Comparison of ENCODE assay signal across 8 cellular contexts in the genomic region with DNA sequence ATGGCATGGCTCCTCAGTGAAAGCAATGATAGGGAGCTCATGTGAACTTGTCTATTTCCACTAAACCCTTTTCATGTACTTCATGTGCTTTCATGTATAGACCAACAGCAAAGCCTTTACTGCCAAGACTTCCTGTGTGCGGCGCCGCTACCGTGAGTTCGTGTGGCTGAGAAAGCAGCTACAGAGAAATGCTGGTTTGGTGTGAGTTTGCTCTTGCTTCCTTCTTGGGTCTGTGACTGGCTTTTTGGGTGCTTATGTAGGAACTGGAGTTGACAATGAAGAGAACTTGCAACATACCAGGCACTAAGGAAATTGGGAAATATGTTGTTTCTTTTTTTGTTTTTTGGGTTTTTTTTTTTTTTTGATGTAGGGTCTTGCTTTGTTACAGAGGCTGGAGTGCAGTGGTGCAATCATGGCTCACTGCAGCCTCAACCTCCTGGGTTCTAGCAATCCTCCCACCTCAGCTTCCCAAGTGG. TPM values are rescaled to one million over a fixed set of nuclear protein-coding genes. Genes with fewer than 3 reads are reported as not detected.
DNase-seq lines count a peak whose midpoint lies in the region; TF ChIP-seq lines count a peak whose summit lies in the region.

No MANE protein-coding gene starts in this region.

- peaks cover 27 to 49% of the 10 kb centered on the region in 2 donors for H3K36me3 ChIP-seq in ascending aorta

- H3K4me3 ChIP-seq in ascending aorta: no peak overlapping the region

- no peak overlapping the region for H3K27ac ChIP-seq in ascending aorta

- no peaks in the 10 kb centered on the region for H3K9me3 ChIP-seq in ascending aorta

- TF ChIP-seq CTCF in ascending aorta (IDR thresholded peaks at IDR 0.05): no peak

- DNase-seq in MV-4-11 (lab: John Stamatoyannopoulos, UW) (peak; percentile 98), DMS114 treated with DMSO at 0.1 percent for 48 hours (lab: John Stamatoyannopoulos, UW; ENCODE audit: unreplicated experiment) (no peak), SHP77 (lab: John Stamatoyannopoulos, UW) (no peak), ascending aorta (ENCODE audit: low spot score in 2 of 2) (no peak), iPS-NIHi7 (ENCODE audit: extremely low spot score) (no peak)
- peak; percentile 46 for DNase-seq in activated effector memory CD4-positive, alpha-beta T cell treated with Interleukin-2 at 50 U/mL for 16 hours
- DNase-seq in stimulated activated CD4-positive, alpha-beta T cell treated with anti-CD3 and anti-CD28 coated beads, Interleukin-1b, Interleukin-23, amount 100 ng/mL, for 4 hours (ENCODE audit: low read depth in 2 of 2): peak; percentile 16 to 21

- H3K27me3 ChIP-seq in ascending aorta: no peaks in the 10 kb centered on the region

- intact Hi-C loops in ascending aorta (cut with DNase I): no loop called here

- peaks cover 4 to 7% of the 10 kb centered on the region in 2 donors for H3K4me1 ChIP-seq in ascending aorta

- TF ChIP-seq POLR2A in GM19193 (IDR thresholded peaks at IDR 0.05; ENCODE audit: extremely low read depth, insufficient read depth, insufficient read length): peak; percentile 32

RNA-seq across cellular contexts. Expression of a gene that starts 5.7 kb away (rescaled TPM):
- total RNA-seq in ascending aorta: 6.6 TPM

RNA-seq across cellular contexts. Expression of a gene that starts 12.0 kb away (rescaled TPM):
- total RNA-seq in ascending aorta: 20.2 TPM

Comparison
In these comparisons a context has a peak if more than half of its experiments do, and no peak if none do; other contexts are left out.
1. DNase-seq: peak in MV-4-11 (single experiment), activated effector memory CD4-positive, alpha-beta T cell treated with Interleukin-2 at 50 U/mL for 16 hours (single experiment) and stimulated activated CD4-positive, alpha-beta T cell treated with anti-CD3 and anti-CD28 coated beads, Interleukin-1b, Interleukin-23, amount 100 ng/mL, for 4 hours (2 of 2); none in DMS114 treated with DMSO at 0.1 percent for 48 hours (single experiment), SHP77 (0 of 2), ascending aorta (0 of 2) and iPS-NIHi7 (single experiment).